Comparison of ENCODE assay signal across 8 cellular contexts in the genomic region with DNA sequence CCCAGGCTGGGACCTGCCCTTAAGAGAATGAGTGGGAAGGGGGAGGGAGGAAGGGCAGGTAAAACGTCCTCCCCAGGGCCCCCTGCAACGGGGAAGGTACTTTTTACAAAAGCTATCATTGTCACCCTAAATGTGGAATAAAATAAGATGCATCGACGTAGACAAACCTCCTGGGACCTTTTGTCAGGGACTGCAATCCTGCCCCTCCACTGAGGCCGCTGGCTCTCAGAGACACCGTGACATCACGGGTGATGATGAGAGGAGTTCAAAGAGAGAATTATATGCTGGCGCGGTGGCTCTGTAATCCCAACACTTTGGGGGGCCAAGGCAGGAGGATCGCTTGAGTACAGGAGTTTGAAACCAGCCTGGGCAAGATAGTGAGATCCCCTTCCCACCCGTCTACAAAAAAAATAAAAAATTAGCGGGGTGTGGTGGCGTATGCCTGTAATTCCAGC. TPM values are rescaled to one million over a fixed set of nuclear protein-coding genes. Genes with fewer than 3 reads are reported as not detected.
DNase-seq lines count a peak whose midpoint lies in the region; ATAC-seq, FAIRE-seq and TF ChIP-seq lines count a peak whose summit lies in the region.

No MANE protein-coding gene starts in this region.

- H3K36me3 Mint-ChIP-seq in activated T-cell treated with anti-CD3 and anti-CD28 coated beads, Interleukin-2, amount 50 U/mL, for 4 hours (ENCODE audit: insufficient read depth), result no peaks in the 10 kb centered on the region
- H3K36me3 Mint-ChIP-seq in activated naive CD8-positive, alpha-beta T cell, result no peaks in the 10 kb centered on the region

- H3K27me3 ChIP-seq in thoracic aorta (replicated peaks; ENCODE audit: insufficient read depth) (peaks cover 5% of the 10 kb centered on the region), small intestine (ENCODE audit: control insufficient read depth in 2 of 2, insufficient read depth in 2 of 2, low read length in 2 of 2) (peaks cover 4 to 6% of the 10 kb centered on the region in 2 donors)

- H3K27ac ChIP-seq in thoracic aorta (no peak overlapping the region), small intestine (ENCODE audit: low read depth in 1 of 2, low read length in 1 of 2) (peak overlapping the region in 1 of 2 donors; percentile 66)

- H3K27me3 Mint-ChIP-seq in activated T-cell treated with anti-CD3 and anti-CD28 coated beads, Interleukin-2, amount 50 U/mL, for 4 hours (ENCODE audit: low read depth), result peaks cover 19% of the 10 kb centered on the region
- H3K27me3 Mint-ChIP-seq in activated naive CD8-positive, alpha-beta T cell, result peaks cover 7% of the 10 kb centered on the region

- H3K9me3 ChIP-seq in thoracic aorta (no peaks in the 10 kb centered on the region), small intestine (ENCODE audit: control insufficient read depth, low read depth) (no peaks in the 10 kb centered on the region)

- intact Hi-C loops in left colon (cut with DNase I, micrococcal nuclease), result no loop called here

- no peak for FAIRE-seq in small intestine (lab: Jason Lieb, UNC)

- H3K4me1 ChIP-seq in thoracic aorta (ENCODE audit: control insufficient read depth in 1 of 2, low read depth in 2 of 2), result peaks cover 6 to 13% of the 10 kb centered on the region in 2 donors
- H3K4me1 ChIP-seq in small intestine (ENCODE audit: control insufficient read depth in 2 of 2, insufficient read depth in 1 of 2, low read depth in 1 of 2, low read length in 1 of 2), result peaks cover 0 to 3% of the 10 kb centered on the region in 2 donors

- H3K36me3 ChIP-seq in thoracic aorta, result no peaks in the 10 kb centered on the region
- no peaks in the 10 kb centered on the region for H3K36me3 ChIP-seq in small intestine (ENCODE audit: control insufficient read depth in 2 of 2, insufficient read depth in 2 of 2, low read length in 2 of 2)

- WGBS in small intestine, 3 donors, result 20 to 36% (median 25%) methylated on average over 13 of the region's 13 CpGs

- H3K4me3 ChIP-seq in thoracic aorta (peak overlapping the region; percentile 72), small intestine (ENCODE audit: low read depth in 1 of 2, low read length in 2 of 2) (peak overlapping the region in 1 of 2 donors; percentile 63)

- H3K27ac Mint-ChIP-seq in activated naive CD8-positive, alpha-beta T cell, result no peak overlapping the region

- no peak for ATAC-seq in activated T-cell treated with anti-CD3 and anti-CD28 coated beads, Interleukin-2, amount 50 U/mL, for 4 hours
- ATAC-seq in left colon (peak; percentile 9), thoracic aorta (ENCODE audit: insufficient number of reproducible peaks, low FRiP score, low read depth) (no peak), esophagus mucosa (no peak)

- peaks cover 16% of the 10 kb centered on the region for H3K4me1 Mint-ChIP-seq in activated T-cell treated with anti-CD3 and anti-CD28 coated beads, Interleukin-2, amount 50 U/mL, for 4 hours (ENCODE audit: low read depth)
- H3K4me1 Mint-ChIP-seq in activated naive CD8-positive, alpha-beta T cell (ENCODE audit: low read depth), result peaks cover 15% of the 10 kb centered on the region

- no peak for TF ChIP-seq CTCF in thoracic aorta (IDR thresholded peaks at IDR 0.05)

- DNase-seq in activated T-cell treated with anti-CD3 and anti-CD28 coated beads, Interleukin-2, amount 50 U/mL, for 4 hours, result no peak
- DNase-seq in activated T-cell treated with anti-CD3 and anti-CD28 coated beads for 4 hours (no peak), left colon (no peak), thoracic aorta (ENCODE audit: low spot score) (no peak), occipital lobe (lab: John Stamatoyannopoulos, UW) (no peak), small intestine (no peak)

- H3K9me3 Mint-ChIP-seq in activated T-cell treated with anti-CD3 and anti-CD28 coated beads, Interleukin-2, amount 50 U/mL, for 4 hours, result no peaks in the 10 kb centered on the region
- H3K9me3 Mint-ChIP-seq in activated naive CD8-positive, alpha-beta T cell (ENCODE audit: low read depth), result no peaks in the 10 kb centered on the region

- peak overlapping the region; percentile 86 for H3K4me3 Mint-ChIP-seq in activated T-cell treated with anti-CD3 and anti-CD28 coated beads, Interleukin-2, amount 50 U/mL, for 4 hours
- H3K4me3 Mint-ChIP-seq in activated naive CD8-positive, alpha-beta T cell, result peak overlapping the region; percentile 90

RNA-seq across cellular contexts. Expression of gene MYBPC2, which starts 1.8 kb away (rescaled TPM):
- total RNA-seq in activated T-cell treated with anti-CD3 and anti-CD28 coated beads, Interleukin-2, amount 50 U/mL, for 4 hours, result under 1 TPM in 2 of 3 donors, not detected in 1; 0.08 to 0.60 TPM
- total RNA-seq in left colon (under 1 TPM in 1 of 2 donors, not detected in 1; 0.06 TPM), thoracic aorta (under 1 TPM in 1 of 2 donors, not detected in 1; 0.14 TPM), occipital lobe (not detected), esophagus mucosa (0.08 TPM)
- polyA plus RNA-seq in small intestine, result under 1 TPM in 1 of 3 donors, not detected in 2; 0.27 TPM

RNA-seq across cellular contexts. Expression of gene SPIB, which starts 12.2 kb away (rescaled TPM):
- total RNA-seq in activated T-cell treated with anti-CD3 and anti-CD28 coated beads, Interleukin-2, amount 50 U/mL, for 4 hours, result 1 to 10 TPM; 1.9 to 6.7 (median 2.1) TPM
- 10 to 100 TPM; 48.2 to 93.6 TPM for total RNA-seq in left colon
- not detected for total RNA-seq in thoracic aorta
- not detected for total RNA-seq in occipital lobe
- total RNA-seq in esophagus mucosa, result 0.44 TPM
- polyA plus RNA-seq in small intestine, result 10 to 100 TPM; 16.6 to 44.3 (median 33.3) TPM

RNA-seq across cellular contexts. Expression of gene EMC10, which starts 45.4 kb away (rescaled TPM):
- 100 to 1,000 TPM; 111 to 122 (median 117) TPM for total RNA-seq in activated T-cell treated with anti-CD3 and anti-CD28 coated beads, Interleukin-2, amount 50 U/mL, for 4 hours
- total RNA-seq in left colon (100 to 1,000 TPM; 125 to 132 TPM), thoracic aorta (100 to 1,000 TPM in 1 of 2 donors, 10 to 100 TPM in 1; 85.6 to 139 TPM), occipital lobe (59.0 TPM), esophagus mucosa (53.8 TPM)
- polyA plus RNA-seq in small intestine, result 100 to 1,000 TPM in 1 of 3 donors, 10 to 100 TPM in 2; 53.7 to 160 (median 71.3) TPM

RNA-seq across cellular contexts. Expression of gene GARIN5A, which starts 45.7 kb away (rescaled TPM):
- under 1 TPM; 0.26 to 0.84 (median 0.66) TPM for total RNA-seq in activated T-cell treated with anti-CD3 and anti-CD28 coated beads, Interleukin-2, amount 50 U/mL, for 4 hours
- total RNA-seq in left colon (1 to 10 TPM; 1.5 to 3.1 TPM), thoracic aorta (under 1 TPM in 1 of 2 donors, not detected in 1; 0.56 TPM), occipital lobe (0.62 TPM), esophagus mucosa (1.1 TPM)
- polyA plus RNA-seq in small intestine, result 1 to 10 TPM in 1 of 3 donors, under 1 TPM in 1, not detected in 1; 0.89 to 3.4 TPM

RNA-seq across cellular contexts. Expression of gene POLD1, which starts 46.8 kb away (rescaled TPM):
- total RNA-seq in activated T-cell treated with anti-CD3 and anti-CD28 coated beads, Interleukin-2, amount 50 U/mL, for 4 hours, result 100 to 1,000 TPM; 182 to 246 (median 214) TPM
- total RNA-seq in left colon (10 to 100 TPM; 26.0 to 28.2 TPM), thoracic aorta (10 to 100 TPM; 12.8 to 39.5 TPM), occipital lobe (17.5 TPM), esophagus mucosa (24.3 TPM)
- polyA plus RNA-seq in small intestine, result 10 to 100 TPM; 28.1 to 34.0 (median 33.1) TPM

Comparison
In these comparisons a context has a peak if more than half of its experiments do, and no peak if none do; other contexts are left out.
1. RNA of gene SPIB, which starts 12.2 kb away (total RNA-seq): 48.2 to 93.6 TPM in left colon; 1.9 to 6.7 TPM in activated T-cell treated with anti-CD3 and anti-CD28 coated beads, Interleukin-2, amount 50 U/mL, for 4 hours, 0.44 TPM in esophagus mucosa (single experiment), not detected in thoracic aorta and not detected in occipital lobe (single experiment); every median in the first group is over 4 times any median in the second.